In genomic region chr4:38071801-38072567, GRCh38 we compare ENCODE assay signal across 14 cellular contexts.
DNase-seq lines count a peak whose midpoint lies in the region; ATAC-seq and TF ChIP-seq lines count a peak whose summit lies in the region.
"Had no signal": no experiment of that assay in that cellular context is flagged by ENCODE, and none has a peak within 500 bp of the region (broad histone marks: within the 10 kb centered on the region; RNA-seq: fewer than 3 reads in every experiment).

No MANE protein-coding gene starts in this region.

- H3K27me3 Mint-ChIP-seq in HFFc6 (ENCODE audit: insufficient read depth), result peaks cover 1% of the 10 kb centered on the region; the same call in 1 of the 2 replicates

- H3K36me3 Mint-ChIP-seq in HFFc6 (ENCODE audit: low read depth), result peaks cover 51% of the 10 kb centered on the region

- no peaks in the 10 kb centered on the region for H3K27me3 ChIP-seq in heart right ventricle
- H3K27me3 ChIP-seq in spleen (replicated peaks in 1 of 7), result no peaks in the 10 kb centered on the region
- H3K27me3 ChIP-seq: brain microvascular endothelial cell, tibial nerve had no signal

- H3K9me3 ChIP-seq in SK-N-MC (ENCODE audit: low read depth, low read length) (no peaks in the 10 kb centered on the region), heart right ventricle (no peaks in the 10 kb centered on the region), spleen (no peaks in the 10 kb centered on the region)
- H3K9me3 ChIP-seq: tibial nerve had no signal

- no peak overlapping the region for H3K4me3 Mint-ChIP-seq in HFFc6
- H3K4me3 Mint-ChIP-seq: immature natural killer cell had no signal

- TF ChIP-seq POLR2A in spleen (IDR thresholded peaks at IDR 0.05), result no peak

- H3K9me3 Mint-ChIP-seq in HFFc6, result no peaks in the 10 kb centered on the region
- H3K9me3 Mint-ChIP-seq: immature natural killer cell had no signal

- no peak overlapping the region for H3K4me3 ChIP-seq in SK-N-MC
- H3K4me3 ChIP-seq in heart right ventricle, result no peak overlapping the region
- H3K4me3 ChIP-seq in spleen, result no peak overlapping the region
- H3K4me3 ChIP-seq: tibial nerve had no signal

- H3K36me3 ChIP-seq in SK-N-MC (ENCODE audit: insufficient read depth, low read length), result no peaks in the 10 kb centered on the region
- peaks cover 0 to 41% (median 0%) of the 10 kb centered on the region in 9 donors for H3K36me3 ChIP-seq in heart right ventricle
- H3K36me3 ChIP-seq in spleen, result peaks cover 0 to 80% (median 13%) of the 10 kb centered on the region in 6 donors

- TF ChIP-seq CTCF in HFFc6 (IDR thresholded peaks at IDR 0.05), result no peak
- TF ChIP-seq CTCF in heart right ventricle (IDR thresholded peaks at IDR 0.05), result peak in 5 of 9 donors; percentile 20 to 39 (median 32)
- no peak for TF ChIP-seq CTCF in spleen (IDR thresholded peaks at IDR 0.05 in 8 of 11, conservative IDR thresholded peaks at IDR 0.05 in 3 of 11)

- peak overlapping the region; percentile 49; the same call in 1 of the 2 replicates for H3K27ac Mint-ChIP-seq in HFFc6

- H3K9ac ChIP-seq in SK-N-MC (ENCODE audit: insufficient read length), result no peak overlapping the region

- H3K4me1 ChIP-seq in heart right ventricle (peaks cover 6 to 100% (median 78%) of the 10 kb centered on the region in 9 donors), spleen (peaks cover 0 to 88% (median 31%) of the 10 kb centered on the region in 6 donors)

- H3K4me1 Mint-ChIP-seq in HFFc6 (ENCODE audit: low read depth), result peaks cover 80% of the 10 kb centered on the region

- DNase-seq in HFFc6 (no peak), SK-N-MC (ENCODE audit: low read depth, low spot score) (no peak), heart right ventricle (peak in 1 of 2 donors; percentile 46), spleen (no peak), kidney glomerular epithelial cell (lab: John Stamatoyannopoulos, UW) (no peak), cerebellar cortex (ENCODE audit: low spot score) (no peak)
- DNase-seq: activated CD8-positive, alpha-beta memory T cell treated with anti-CD3 and anti-CD28 coated beads for 24 hours; brain microvascular endothelial cell; immature natural killer cell; PC-3; stimulated activated CD4-positive, alpha-beta T cell treated with anti-CD3 and anti-CD28 coated beads, Interleukin-12 subunit alpha, Interleukin-12 subunit beta, amount 100 ng/mL, for 4 hours had no signal

- ATAC-seq in heart right ventricle (peak; percentile 54 to 91 (median 80)), GM21515 (IDR thresholded peaks at IDR 0.05; ENCODE audit: unreplicated experiment) (no peak), HG03439 (IDR thresholded peaks at IDR 0.05; ENCODE audit: unreplicated experiment) (no peak)
- ATAC-seq: PC-3 had no signal

- 0 out of 2 replicates have a peak overlapping the region, but pooled peaks have one; percentile 13 for H3K27ac ChIP-seq in SK-N-MC
- peak overlapping the region in 8 of 10 donors; percentile 25 to 91 (median 76) for H3K27ac ChIP-seq in heart right ventricle
- H3K27ac ChIP-seq in spleen, result peak overlapping the region in 7 of 8 donors; percentile 9 to 81 (median 70)
- H3K27ac ChIP-seq: brain microvascular endothelial cell had no signal

- intact Hi-C loops in heart right ventricle (cut with DNase I), result loop anchor here in 2 of 10 donors (5.0 kb wide), 2 partner anchors 245 to 600 kb away; no protein-coding TSS in a partner anchor
- intact Hi-C loops in spleen (cut with DNase I; ENCODE audit: low total_unique reads), result no loop called here

- WGBS in heart right ventricle, 2 donors, result 35 to 44% methylated on average over 7 of the region's 7 CpGs
- WGBS in spleen, 5 donors, result 37 to 58% (median 42%) methylated on average over 7 of the region's 7 CpGs

Comparison
In these comparisons a context has a peak if more than half of its experiments do, and no peak if none do; other contexts are left out.
1. CTCF ChIP-seq: peak in heart right ventricle (5 of 9); none in HFFc6 (single experiment) and spleen (0 of 11).
2. H3K27ac ChIP-seq: peak in every context shown above with its lines; median percentile 76 in heart right ventricle; 70 in spleen; 13 in SK-N-MC.
3. ATAC-seq: peak in heart right ventricle (8 of 8); none in GM21515 (single experiment) and HG03439 (single experiment).